ENCODE assay signal across 25 cellular contexts in genomic region chr20:52087471-52087870, GRCh38.
"Had no signal": no experiment of that assay in that cellular context is flagged by ENCODE, and none has a peak within 500 bp of the region (broad histone marks: within the 10 kb centered on the region; RNA-seq: fewer than 3 reads in every experiment).

No MANE protein-coding gene starts in this region.

- H3K36me3 ChIP-seq: neutrophil, pancreas, upper lobe of right lung had no signal

- H3K27ac ChIP-seq: body of pancreas, gastroesophageal sphincter, left ventricle myocardium inferior, neutrophil, pancreas, prostate gland, stomach, suprapubic skin, tibial artery, upper lobe of right lung had no signal

- H3K27me3 ChIP-seq: body of pancreas, gastroesophageal sphincter, neutrophil, pancreas, stomach, suprapubic skin, tibial artery, upper lobe of right lung had no signal

- H3K4me3 ChIP-seq: body of pancreas, gastroesophageal sphincter, left ventricle myocardium inferior, pancreas, prostate gland, stomach, suprapubic skin, tibial artery, upper lobe of right lung had no signal

- H3K4me1 ChIP-seq: body of pancreas, gastroesophageal sphincter, left ventricle myocardium inferior, pancreas, prostate gland, stomach, suprapubic skin, tibial artery, upper lobe of right lung had no signal

- H3K9me3 ChIP-seq: body of pancreas, neutrophil, pancreas, prostate gland, suprapubic skin had no signal

- DNase-seq: activated CD4-positive, alpha-beta T cell treated with anti-CD3 and anti-CD28 coated beads for 36 hours; activated CD4-positive, CD25-positive, alpha-beta regulatory T cell; activated CD8-positive, alpha-beta memory T cell treated with anti-CD3 and anti-CD28 coated beads, Interleukin-2, amount 10 ng/mL, durations not matched to agents 7 days and 5 days; activated CD8-positive, alpha-beta T cell treated with anti-CD3 and anti-CD28 coated beads, Interleukin-2, amount 10 ng/mL, durations not matched to agents 7 days and 5 days; activated naive CD4-positive, alpha-beta T cell; activated T-cell treated with anti-CD3 and anti-CD28 coated beads for 4 hours; activated T-cell treated with anti-CD3 and anti-CD28 coated beads, Interleukin-2, amount 50 U/mL, for 72 hours; anterior cingulate cortex; body of pancreas; effector CD8-positive, alpha-beta T cell; erythroblast; head of caudate nucleus; hippocampal formation; left ventricle myocardium inferior; pancreas; stimulated activated CD4-positive, alpha-beta T cell treated with anti-CD3 and anti-CD28 coated beads, Interleukin-15, amount 100 ng/mL, for 24 hours; stimulated activated CD4-positive, alpha-beta T cell treated with anti-CD3 and anti-CD28 coated beads, Interleukin-2, amount 100 ng/mL, for 24 hours; stimulated activated naive B cell treated with anti-CD40 and anti-IgM and Interleukin-4, amounts not matched to agents 10 μg/mL and 1 μg/mL and 100 μg/mL, for 72 hours; stomach; tibial artery; upper lobe of right lung had no signal
